ENCODE assay signal across 1 cellular context in the genomic region with DNA sequence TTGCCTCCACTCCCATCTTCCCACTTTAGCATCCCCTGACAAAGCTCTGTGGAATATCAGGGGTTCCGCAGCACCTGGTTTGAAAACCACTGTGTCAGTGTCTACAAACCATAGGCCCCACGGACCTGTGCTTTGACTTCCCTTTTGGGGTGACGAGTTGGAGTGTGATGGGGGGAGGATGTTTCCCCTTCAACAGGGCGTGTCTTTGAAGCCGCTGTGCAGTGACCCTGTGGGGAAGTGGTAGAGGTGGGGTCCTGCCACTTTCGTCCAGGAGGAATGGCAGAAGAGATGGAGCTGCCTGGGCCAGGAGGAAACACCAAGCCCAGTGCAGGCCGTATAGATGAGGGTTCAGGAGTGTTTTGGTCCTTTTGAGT.
TF ChIP-seq lines count a peak whose summit lies in the region.

No MANE protein-coding gene starts in this region.

TF ChIP-seq in HCT116, 20 proteins besides CTCF, POLR2A, EP300 and RAD21 (continued from another document):
- TF ChIP-seq, protein P1, sequence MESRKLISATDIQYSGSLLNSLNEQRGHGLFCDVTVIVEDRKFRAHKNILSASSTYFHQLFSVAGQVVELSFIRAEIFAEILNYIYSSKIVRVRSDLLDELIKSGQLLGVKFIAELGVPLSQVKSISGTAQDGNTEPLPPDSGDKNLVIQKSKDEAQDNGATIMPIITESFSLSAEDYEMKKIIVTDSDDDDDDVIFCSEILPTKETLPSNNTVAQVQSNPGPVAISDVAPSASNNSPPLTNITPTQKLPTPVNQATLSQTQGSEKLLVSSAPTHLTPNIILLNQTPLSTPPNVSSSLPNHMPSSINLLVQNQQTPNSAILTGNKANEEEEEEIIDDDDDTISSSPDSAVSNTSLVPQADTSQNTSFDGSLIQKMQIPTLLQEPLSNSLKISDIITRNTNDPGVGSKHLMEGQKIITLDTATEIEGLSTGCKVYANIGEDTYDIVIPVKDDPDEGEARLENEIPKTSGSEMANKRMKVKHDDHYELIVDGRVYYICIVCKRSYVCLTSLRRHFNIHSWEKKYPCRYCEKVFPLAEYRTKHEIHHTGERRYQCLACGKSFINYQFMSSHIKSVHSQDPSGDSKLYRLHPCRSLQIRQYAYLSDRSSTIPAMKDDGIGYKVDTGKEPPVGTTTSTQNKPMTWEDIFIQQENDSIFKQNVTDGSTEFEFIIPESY (IDR thresholded peaks at IDR 0.05; ENCODE audit: extremely low read depth, insufficient replicate concordance, low read length) = no peak
- TF ChIP-seq CBX3 (IDR thresholded peaks at IDR 0.05; ENCODE audit: low read depth) = no peak
- no peak for TF ChIP-seq EZH2phosphoT487 (IDR thresholded peaks at IDR 0.05; ENCODE audit: borderline replicate concordance)
- TF ChIP-seq ZFX (IDR thresholded peaks at IDR 0.05) = no peak
- TF ChIP-seq, protein P2, sequence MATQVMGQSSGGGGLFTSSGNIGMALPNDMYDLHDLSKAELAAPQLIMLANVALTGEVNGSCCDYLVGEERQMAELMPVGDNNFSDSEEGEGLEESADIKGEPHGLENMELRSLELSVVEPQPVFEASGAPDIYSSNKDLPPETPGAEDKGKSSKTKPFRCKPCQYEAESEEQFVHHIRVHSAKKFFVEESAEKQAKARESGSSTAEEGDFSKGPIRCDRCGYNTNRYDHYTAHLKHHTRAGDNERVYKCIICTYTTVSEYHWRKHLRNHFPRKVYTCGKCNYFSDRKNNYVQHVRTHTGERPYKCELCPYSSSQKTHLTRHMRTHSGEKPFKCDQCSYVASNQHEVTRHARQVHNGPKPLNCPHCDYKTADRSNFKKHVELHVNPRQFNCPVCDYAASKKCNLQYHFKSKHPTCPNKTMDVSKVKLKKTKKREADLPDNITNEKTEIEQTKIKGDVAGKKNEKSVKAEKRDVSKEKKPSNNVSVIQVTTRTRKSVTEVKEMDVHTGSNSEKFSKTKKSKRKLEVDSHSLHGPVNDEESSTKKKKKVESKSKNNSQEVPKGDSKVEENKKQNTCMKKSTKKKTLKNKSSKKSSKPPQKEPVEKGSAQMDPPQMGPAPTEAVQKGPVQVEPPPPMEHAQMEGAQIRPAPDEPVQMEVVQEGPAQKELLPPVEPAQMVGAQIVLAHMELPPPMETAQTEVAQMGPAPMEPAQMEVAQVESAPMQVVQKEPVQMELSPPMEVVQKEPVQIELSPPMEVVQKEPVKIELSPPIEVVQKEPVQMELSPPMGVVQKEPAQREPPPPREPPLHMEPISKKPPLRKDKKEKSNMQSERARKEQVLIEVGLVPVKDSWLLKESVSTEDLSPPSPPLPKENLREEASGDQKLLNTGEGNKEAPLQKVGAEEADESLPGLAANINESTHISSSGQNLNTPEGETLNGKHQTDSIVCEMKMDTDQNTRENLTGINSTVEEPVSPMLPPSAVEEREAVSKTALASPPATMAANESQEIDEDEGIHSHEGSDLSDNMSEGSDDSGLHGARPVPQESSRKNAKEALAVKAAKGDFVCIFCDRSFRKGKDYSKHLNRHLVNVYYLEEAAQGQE (IDR thresholded peaks at IDR 0.05; ENCODE audit: low read depth) = no peak
- TF ChIP-seq EZH2 (IDR thresholded peaks at IDR 0.05) = no peak
- TF ChIP-seq, protein P3, sequence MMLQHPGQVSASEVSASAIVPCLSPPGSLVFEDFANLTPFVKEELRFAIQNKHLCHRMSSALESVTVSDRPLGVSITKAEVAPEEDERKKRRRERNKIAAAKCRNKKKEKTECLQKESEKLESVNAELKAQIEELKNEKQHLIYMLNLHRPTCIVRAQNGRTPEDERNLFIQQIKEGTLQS (IDR thresholded peaks at IDR 0.05) = no peak
- TF ChIP-seq EGR1 (IDR thresholded peaks at IDR 0.05; ENCODE audit: low read depth) = no peak
- no peak for TF ChIP-seq JUND (IDR thresholded peaks at IDR 0.05)
- no peak for TF ChIP-seq ZNF274 (IDR thresholded peaks at IDR 0.05; ENCODE audit: low read depth, low read length)
- TF ChIP-seq YY1 (IDR thresholded peaks at IDR 0.05; ENCODE audit: extremely low read depth, insufficient replicate concordance, low read depth, low read length) = no peak
- no peak for TF ChIP-seq ELF1 (IDR thresholded peaks at IDR 0.05; ENCODE audit: borderline replicate concordance, low read depth)
TF ChIP-seq in HCT116: peak in this region for 0.
